ENCODE assay signal across 27 cellular contexts in the genomic region with DNA sequence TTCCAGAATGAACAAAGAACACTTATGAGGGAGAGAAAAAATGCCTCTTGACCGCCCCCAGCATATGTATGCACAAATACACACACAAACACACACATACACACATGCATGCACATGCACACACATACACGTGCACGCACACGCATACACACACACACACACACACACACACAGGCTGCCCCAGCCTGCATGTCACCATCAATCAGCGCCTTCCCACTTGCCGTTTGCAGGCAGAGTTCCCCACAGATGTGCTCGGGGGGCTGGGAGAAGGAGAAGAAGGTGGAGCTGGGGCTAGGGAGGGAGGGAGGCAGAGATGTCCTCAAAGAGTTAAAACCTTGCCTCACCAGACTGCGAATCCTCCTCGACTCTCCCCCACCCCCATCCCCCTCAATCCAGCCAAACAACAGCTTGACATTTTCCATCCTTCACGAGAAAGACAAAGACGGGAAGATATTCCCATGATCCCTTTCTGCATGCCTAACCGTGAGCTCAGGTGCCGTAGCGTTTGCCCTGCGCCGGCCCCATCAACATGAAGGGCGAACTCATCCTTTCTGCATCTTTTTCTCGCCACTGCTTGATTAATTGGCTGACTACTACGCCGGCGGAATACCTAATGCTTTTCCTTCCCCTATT.
DNase-seq lines count a peak whose midpoint lies in the region; ATAC-seq, FAIRE-seq and TF ChIP-seq lines count a peak whose summit lies in the region.
"Had no signal": no experiment of that assay in that cellular context is flagged by ENCODE, and none has a peak within 500 bp of the region (broad histone marks: within the 10 kb centered on the region; RNA-seq: fewer than 3 reads in every experiment).

No MANE protein-coding gene starts in this region.

- ATAC-seq in GM23338 (peak; percentile 42; the same call in 2 of the 3 replicates), GM19395 (IDR thresholded peaks at IDR 0.05; ENCODE audit: unreplicated experiment) (no peak)
- ATAC-seq: K562 had no signal

- H3K9me3 ChIP-seq in astrocyte (ENCODE audit: insufficient read depth, low read depth, low read length) (no peaks in the 10 kb centered on the region), suprapubic skin (no peaks in the 10 kb centered on the region)
- H3K9me3 ChIP-seq: BLaER1 had no signal

- no peaks in the 10 kb centered on the region for H3F3A ChIP-seq in GM23338 (replicated peaks; ENCODE audit: low read depth)

- no peaks in the 10 kb centered on the region; the same call in 1 of the 2 replicates for H3K9me2 ChIP-seq in GM23338 (ENCODE audit: insufficient read depth)

- WGBS in suprapubic skin: 38% methylated on average over 21 of the region's 21 CpGs

- TF ChIP-seq POLR2A in suprapubic skin (IDR thresholded peaks at IDR 0.05): no peak

- H4K20me1 ChIP-seq in GM23338 (replicated peaks; ENCODE audit: insufficient read depth) (no peaks in the 10 kb centered on the region), astrocyte (ENCODE audit: insufficient read depth, low read length) (no peaks in the 10 kb centered on the region)
- H4K20me1 ChIP-seq: BLaER1 had no signal

- H3K4me3 ChIP-seq in GM23338 (no peak overlapping the region), astrocyte (ENCODE audit: insufficient read depth, low read depth, low read length) (no peak overlapping the region), suprapubic skin (no peak overlapping the region)
- H3K4me3 ChIP-seq: BLaER1, K562, SK-N-MC had no signal

- H2AFZ ChIP-seq in GM23338 (no peak overlapping the region), astrocyte (ENCODE audit: low read depth, low read length) (no peak overlapping the region)

- H3K27ac ChIP-seq in GM23338 (ENCODE audit: low read depth): no peak overlapping the region
- no peak overlapping the region for H3K27ac ChIP-seq in astrocyte (ENCODE audit: low read depth, low read length)
- no peak overlapping the region for H3K27ac ChIP-seq in suprapubic skin
- H3K27ac ChIP-seq: 22Rv1, BLaER1, RWPE1, SK-N-MC had no signal

- H3K9ac ChIP-seq in astrocyte (ENCODE audit: low read length): no peak overlapping the region
- H3K9ac ChIP-seq: BLaER1 had no signal

- H3K4me3 Mint-ChIP-seq in GM23338 (no peak overlapping the region), astrocyte (ENCODE audit: unreplicated experiment) (no peak overlapping the region)
- H3K4me3 Mint-ChIP-seq: CD4-positive, alpha-beta T cell had no signal

- H3K79me2 ChIP-seq in GM23338 (replicated peaks; ENCODE audit: insufficient read depth) (no peaks in the 10 kb centered on the region), astrocyte (ENCODE audit: insufficient read depth, low read length) (no peaks in the 10 kb centered on the region)

- H3K27ac Mint-ChIP-seq in GM23338 (no peak overlapping the region), astrocyte (ENCODE audit: unreplicated experiment) (peak overlapping the region; percentile 51)
- H3K27ac Mint-ChIP-seq: CD4-positive, alpha-beta T cell had no signal

- H3K27me3 ChIP-seq in GM23338 (ENCODE audit: insufficient read depth) (no peaks in the 10 kb centered on the region), astrocyte (ENCODE audit: insufficient read depth, low read length) (no peaks in the 10 kb centered on the region), suprapubic skin (peaks cover 25% of the 10 kb centered on the region)
- H3K27me3 ChIP-seq: BLaER1 had no signal

- H3K27me3 Mint-ChIP-seq in GM23338 (ENCODE audit: insufficient read depth, low read depth, poor library complexity): peaks cover 10% of the 10 kb centered on the region
- no peaks in the 10 kb centered on the region for H3K27me3 Mint-ChIP-seq in astrocyte (ENCODE audit: low read depth, unreplicated experiment)

- no peak for TF ChIP-seq CTCF in GM23338 (conservative IDR thresholded peaks at IDR 0.05; ENCODE audit: low read depth in 2 of 2)
- no peak for TF ChIP-seq CTCF in astrocyte (IDR thresholded peaks at IDR 0.05; ENCODE audit: insufficient read depth, low read depth, low read length)
- no peak for TF ChIP-seq CTCF in suprapubic skin (IDR thresholded peaks at IDR 0.05)

- H3K9me3 Mint-ChIP-seq in GM23338 (no peaks in the 10 kb centered on the region), astrocyte (ENCODE audit: unreplicated experiment) (no peaks in the 10 kb centered on the region)
- H3K9me3 Mint-ChIP-seq: CD4-positive, alpha-beta T cell had no signal

- FAIRE-seq in astrocyte (lab: Jason Lieb, UNC): no peak
- FAIRE-seq: K562 had no signal

- H3K4me1 Mint-ChIP-seq in GM23338 (peaks cover 22% of the 10 kb centered on the region), astrocyte (ENCODE audit: low read depth, unreplicated experiment) (peaks cover 22% of the 10 kb centered on the region)

- H3K4me2 ChIP-seq in GM23338 (no peak overlapping the region), astrocyte (ENCODE audit: low read length) (no peak overlapping the region)
- H3K4me2 ChIP-seq: BLaER1 had no signal

- H3K36me3 ChIP-seq in GM23338 (ENCODE audit: insufficient read depth) (no peaks in the 10 kb centered on the region), astrocyte (ENCODE audit: insufficient read depth, low read length) (no peaks in the 10 kb centered on the region), suprapubic skin (no peaks in the 10 kb centered on the region)
- H3K36me3 ChIP-seq: BLaER1 had no signal

- peak; percentile 43 for DNase-seq in GM23338 (ENCODE audit: low spot score)
- DNase-seq in astrocyte (ENCODE audit: low read depth): no peak
- peak; percentile 25 for DNase-seq in left kidney (ENCODE audit: low read depth, low spot score)
- DNase-seq in putamen (ENCODE audit: low spot score): peak; percentile 41
- no peak for DNase-seq in T-helper 1 cell
- no peak for DNase-seq in suprapubic skin (ENCODE audit: low spot score in 2 of 2)
- no peak for DNase-seq in HUDEP-2 (lab: John Stamatoyannopoulos, UW; ENCODE audit: unreplicated experiment in 76 of 76)
- DNase-seq: CD4-positive, alpha-beta T cell; COR-L47; DMS 273 treated with DMSO at 0.1 percent for 48 hours; DMS79 treated with DMSO at 0.1 percent for 48 hours; GOT3; MM.1S; NCI-H1048; NCI-H1417 treated with DMSO at 0.1 percent for 48 hours; NCI-H187 treated with DMSO at 0.1 percent for 48 hours; NCI-H2107; NCI-H510A treated with DMSO at 0.1 percent for 48 hours; NCI-H774; NK-92 treated with Interleukin-12 subunit alpha and Interleukin-12 subunit beta, amount 100 ng/mL, for 24 hours; SHP77 treated with DMSO at 0.1 percent for 48 hours had no signal

- H3K36me3 Mint-ChIP-seq in GM23338 (ENCODE audit: low read depth) (no peaks in the 10 kb centered on the region), astrocyte (ENCODE audit: low read depth, unreplicated experiment) (no peaks in the 10 kb centered on the region)

- no peaks in the 10 kb centered on the region; the same call in none of the 2 replicates for H3K4me1 ChIP-seq in GM23338 (ENCODE audit: insufficient read depth)
- H3K4me1 ChIP-seq in astrocyte (ENCODE audit: insufficient read depth, low read length): no peaks in the 10 kb centered on the region
- H3K4me1 ChIP-seq in suprapubic skin: no peaks in the 10 kb centered on the region

- no peak for TF ChIP-seq EP300 in suprapubic skin (IDR thresholded peaks at IDR 0.05)

TF ChIP-seq in GM23338, 12 proteins besides CTCF, POLR2A, EP300 and RAD21 (continues in another document):
- no peak for TF ChIP-seq CREB1 (CRISPR knock-in tag; IDR thresholded peaks at IDR 0.05; ENCODE audit: low read depth)
- no peak for TF ChIP-seq POLR2AphosphoS5 (IDR thresholded peaks at IDR 0.05; ENCODE audit: low read depth)
- TF ChIP-seq ZNF331 (CRISPR knock-in tag; IDR thresholded peaks at IDR 0.05; ENCODE audit: low read depth): no peak
- no peak for TF ChIP-seq ZNF114 (CRISPR knock-in tag; IDR thresholded peaks at IDR 0.05)
- TF ChIP-seq, protein P1, sequence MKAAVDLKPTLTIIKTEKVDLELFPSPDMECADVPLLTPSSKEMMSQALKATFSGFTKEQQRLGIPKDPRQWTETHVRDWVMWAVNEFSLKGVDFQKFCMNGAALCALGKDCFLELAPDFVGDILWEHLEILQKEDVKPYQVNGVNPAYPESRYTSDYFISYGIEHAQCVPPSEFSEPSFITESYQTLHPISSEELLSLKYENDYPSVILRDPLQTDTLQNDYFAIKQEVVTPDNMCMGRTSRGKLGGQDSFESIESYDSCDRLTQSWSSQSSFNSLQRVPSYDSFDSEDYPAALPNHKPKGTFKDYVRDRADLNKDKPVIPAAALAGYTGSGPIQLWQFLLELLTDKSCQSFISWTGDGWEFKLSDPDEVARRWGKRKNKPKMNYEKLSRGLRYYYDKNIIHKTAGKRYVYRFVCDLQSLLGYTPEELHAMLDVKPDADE (IDR thresholded peaks at IDR 0.05): no peak

Comparison
In these comparisons a context has a peak if more than half of its experiments do, and no peak if none do; other contexts are left out.
1. DNase-seq: peak in GM23338 (single experiment), left kidney (single experiment) and putamen (single experiment); none in astrocyte (single experiment), T-helper 1 cell (0 of 5), suprapubic skin (0 of 2) and HUDEP-2 (0 of 76).